Comparison of ENCODE assay signal across 19 cellular contexts in genomic region chr9:109506097-109506712, GRCh38. TPM values are rescaled to one million over a fixed set of nuclear protein-coding genes. Genes with fewer than 3 reads are reported as not detected.
DNase-seq lines count a peak whose midpoint lies in the region; ATAC-seq and TF ChIP-seq lines count a peak whose summit lies in the region.
"Had no signal": no experiment of that assay in that cellular context is flagged by ENCODE, and none has a peak within 500 bp of the region (broad histone marks: within the 10 kb centered on the region; RNA-seq: fewer than 3 reads in every experiment).

No MANE protein-coding gene starts in this region.

- H3K27me3 ChIP-seq in endodermal cell (ENCODE audit: control insufficient read depth, insufficient read depth, low read length, poor library complexity, severe bottlenecking) = peaks cover 42% of the 10 kb centered on the region
- H3K27me3 ChIP-seq: tibial artery had no signal

- H3K4me3 ChIP-seq in NB4 (ENCODE audit: low read depth, low read length) (no peak overlapping the region), mucosa of descending colon (no peak overlapping the region), endodermal cell (ENCODE audit: low read length) (no peak overlapping the region)
- H3K4me3 ChIP-seq: GM23248, tibial artery had no signal

- H3K27me3 Mint-ChIP-seq in endodermal cell (ENCODE audit: insufficient read depth) = peaks cover 39% of the 10 kb centered on the region

- TF ChIP-seq CTCF in NB4 (IDR thresholded peaks at IDR 0.05; ENCODE audit: low read depth, low read length) = no peak
- TF ChIP-seq CTCF in VCaP (conservative IDR thresholded peaks at IDR 0.05) = no peak
- TF ChIP-seq CTCF in mucosa of descending colon (IDR thresholded peaks at IDR 0.05) = no peak
- TF ChIP-seq CTCF in endodermal cell (conservative IDR thresholded peaks at IDR 0.05) = no peak

- intact Hi-C loops in mucosa of descending colon (cut with DNase I, micrococcal nuclease) = no loop called here

- 75% methylated on average over 3 of the region's 3 CpGs; no CpG with 5 or more reads in 1 of the 2 experiments for WGBS in endodermal cell (ENCODE audit: insufficient coverage in 1 of 2, insufficient read length in 1 of 2), 2 experiments

- H3K36me3 ChIP-seq in mucosa of descending colon (ENCODE audit: low read depth) = no peaks in the 10 kb centered on the region
- H3K36me3 ChIP-seq in endodermal cell (ENCODE audit: control insufficient read depth, insufficient read depth, low read length) = no peaks in the 10 kb centered on the region
- H3K36me3 ChIP-seq: tibial artery had no signal

- ATAC-seq in mucosa of descending colon = peak; percentile 23
- no peak for ATAC-seq in HG03108 (IDR thresholded peaks at IDR 0.05; ENCODE audit: unreplicated experiment)
- ATAC-seq: effector memory CD8-positive, alpha-beta T cell; foreskin keratinocyte had no signal

- H3K9me3 Mint-ChIP-seq in endodermal cell = no peaks in the 10 kb centered on the region
- H3K9me3 Mint-ChIP-seq: activated CD4-positive, alpha-beta T cell treated with anti-CD3 and anti-CD28 coated beads, Interleukin-2, amount 10 ng/mL, durations not matched to agents 24 days and 14 days; activated naive CD8-positive, alpha-beta T cell treated with anti-CD3 and anti-CD28 coated beads, Interleukin-2, amount 10 ng/mL, durations not matched to agents 7 days and 5 days; effector memory CD8-positive, alpha-beta T cell; nephron progenitor cell had no signal

- H3K9me3 ChIP-seq in mucosa of descending colon = no peaks in the 10 kb centered on the region
- H3K9me3 ChIP-seq in endodermal cell (ENCODE audit: control insufficient read depth, low read length) = no peaks in the 10 kb centered on the region
- H3K9me3 ChIP-seq: tibial artery had no signal

- H3K27ac ChIP-seq in VCaP = peak overlapping the region; percentile 97
- no peak overlapping the region for H3K27ac ChIP-seq in endodermal cell (ENCODE audit: low read depth, low read length)
- H3K27ac ChIP-seq: foreskin keratinocyte, GM23248 had no signal

- DNase-seq in Caki2 (ENCODE audit: low read depth) = peak; percentile 78
- peak; percentile 11 for DNase-seq in NB4 (ENCODE audit: low read depth)
- DNase-seq in mucosa of descending colon = no peak
- no peak for DNase-seq in CD1c-positive myeloid dendritic cell (ENCODE audit: extremely low spot score)
- no peak for DNase-seq in SKM-1 (lab: John Stamatoyannopoulos, UW; ENCODE audit: unreplicated experiment)
- DNase-seq in endodermal cell = no peak
- DNase-seq: activated CD4-positive, alpha-beta T cell treated with anti-CD3 and anti-CD28 coated beads, Interleukin-2, amount 10 ng/mL, durations not matched to agents 24 days and 14 days; activated naive CD8-positive, alpha-beta T cell treated with anti-CD3 and anti-CD28 coated beads, Interleukin-2, amount 10 ng/mL, durations not matched to agents 7 days and 5 days; activated T-cell treated with anti-CD3 and anti-CD28 coated beads, Interleukin-2, amount 50 U/mL, for 1 hour; effector memory CD8-positive, alpha-beta T cell; foreskin keratinocyte; GM23248; NCI-H1436; nephron progenitor cell; right cardiac atrium; stimulated activated CD4-positive, alpha-beta T cell treated with anti-CD3 and anti-CD28 coated beads, Interleukin-2, amount 100 ng/mL, for 48 hours; tibial artery had no signal

- no peak overlapping the region for H3K4me3 Mint-ChIP-seq in endodermal cell
- H3K4me3 Mint-ChIP-seq: activated CD4-positive, alpha-beta T cell treated with anti-CD3 and anti-CD28 coated beads, Interleukin-2, amount 10 ng/mL, durations not matched to agents 24 days and 14 days; activated naive CD8-positive, alpha-beta T cell treated with anti-CD3 and anti-CD28 coated beads, Interleukin-2, amount 10 ng/mL, durations not matched to agents 7 days and 5 days; effector memory CD8-positive, alpha-beta T cell; nephron progenitor cell had no signal

- in situ Hi-C loops in Caki2 (cut with HindIII; ENCODE audit: low pct_unique_long_range_greater_than_20kb, low sequenced_read_pairs) = no loop called here

- no peak overlapping the region for H3K27ac Mint-ChIP-seq in endodermal cell
- H3K27ac Mint-ChIP-seq: activated CD4-positive, alpha-beta T cell treated with anti-CD3 and anti-CD28 coated beads, Interleukin-2, amount 10 ng/mL, durations not matched to agents 24 days and 14 days; activated naive CD8-positive, alpha-beta T cell treated with anti-CD3 and anti-CD28 coated beads, Interleukin-2, amount 10 ng/mL, durations not matched to agents 7 days and 5 days; effector memory CD8-positive, alpha-beta T cell; nephron progenitor cell had no signal

- no peaks in the 10 kb centered on the region for H3K36me3 Mint-ChIP-seq in endodermal cell (ENCODE audit: low read depth)
- H3K36me3 Mint-ChIP-seq: activated naive CD8-positive, alpha-beta T cell treated with anti-CD3 and anti-CD28 coated beads, Interleukin-2, amount 10 ng/mL, durations not matched to agents 7 days and 5 days had no signal

- H3K4me1 Mint-ChIP-seq in endodermal cell = peaks cover 7% of the 10 kb centered on the region
- H3K4me1 Mint-ChIP-seq: activated CD4-positive, alpha-beta T cell treated with anti-CD3 and anti-CD28 coated beads, Interleukin-2, amount 10 ng/mL, durations not matched to agents 24 days and 14 days; activated naive CD8-positive, alpha-beta T cell treated with anti-CD3 and anti-CD28 coated beads, Interleukin-2, amount 10 ng/mL, durations not matched to agents 7 days and 5 days had no signal

- H3K9ac ChIP-seq in endodermal cell (ENCODE audit: extremely low read depth, low read length, poor library complexity, severe bottlenecking) = no peak overlapping the region
- H3K9ac ChIP-seq: GM23248 had no signal

- H3K4me1 ChIP-seq in mucosa of descending colon (ENCODE audit: low read depth) = no peaks in the 10 kb centered on the region
- H3K4me1 ChIP-seq in endodermal cell (ENCODE audit: control insufficient read depth, insufficient read depth, low read length) = no peaks in the 10 kb centered on the region
- H3K4me1 ChIP-seq: foreskin keratinocyte had no signal

- no peak for TF ChIP-seq POLR2A in NB4 (IDR thresholded peaks at IDR 0.05; ENCODE audit: extremely low read depth, insufficient read length)

RNA-seq across cellular contexts. Expression of gene PTPN3, which starts 8.1 kb away (rescaled TPM):
- 14.8 and 15.0 TPM in 2 replicates for total RNA-seq in Caki2 (2014; rRNA removed; shearing (Covaris generic); ENCODE audit: low replicate concordance)
- total RNA-seq in mucosa of descending colon (10 to 100 TPM; 13.2 to 30.3 (median 25.8) TPM), endodermal cell (1 to 10 TPM; 2.7 to 4.6 TPM)
- polyA plus RNA-seq in endodermal cell (2013, experiment 1 of 2) = 1.1 TPM
- polyA plus RNA-seq in endodermal cell (2013, experiment 2 of 2) = 1.1 TPM
- total RNA-seq: activated naive CD8-positive, alpha-beta T cell treated with anti-CD3 and anti-CD28 coated beads, Interleukin-2, amount 10 ng/mL, durations not matched to agents 7 days and 5 days had no signal

Comparison
In these comparisons a context has a peak if more than half of its experiments do, and no peak if none do; other contexts are left out.
1. DNase-seq: peak in Caki2 (single experiment) and NB4 (single experiment); none in mucosa of descending colon (0 of 3), CD1c-positive myeloid dendritic cell (single experiment), SKM-1 (single experiment) and endodermal cell (single experiment).